ENCODE assay signal across 8 cellular contexts in the genomic region with DNA sequence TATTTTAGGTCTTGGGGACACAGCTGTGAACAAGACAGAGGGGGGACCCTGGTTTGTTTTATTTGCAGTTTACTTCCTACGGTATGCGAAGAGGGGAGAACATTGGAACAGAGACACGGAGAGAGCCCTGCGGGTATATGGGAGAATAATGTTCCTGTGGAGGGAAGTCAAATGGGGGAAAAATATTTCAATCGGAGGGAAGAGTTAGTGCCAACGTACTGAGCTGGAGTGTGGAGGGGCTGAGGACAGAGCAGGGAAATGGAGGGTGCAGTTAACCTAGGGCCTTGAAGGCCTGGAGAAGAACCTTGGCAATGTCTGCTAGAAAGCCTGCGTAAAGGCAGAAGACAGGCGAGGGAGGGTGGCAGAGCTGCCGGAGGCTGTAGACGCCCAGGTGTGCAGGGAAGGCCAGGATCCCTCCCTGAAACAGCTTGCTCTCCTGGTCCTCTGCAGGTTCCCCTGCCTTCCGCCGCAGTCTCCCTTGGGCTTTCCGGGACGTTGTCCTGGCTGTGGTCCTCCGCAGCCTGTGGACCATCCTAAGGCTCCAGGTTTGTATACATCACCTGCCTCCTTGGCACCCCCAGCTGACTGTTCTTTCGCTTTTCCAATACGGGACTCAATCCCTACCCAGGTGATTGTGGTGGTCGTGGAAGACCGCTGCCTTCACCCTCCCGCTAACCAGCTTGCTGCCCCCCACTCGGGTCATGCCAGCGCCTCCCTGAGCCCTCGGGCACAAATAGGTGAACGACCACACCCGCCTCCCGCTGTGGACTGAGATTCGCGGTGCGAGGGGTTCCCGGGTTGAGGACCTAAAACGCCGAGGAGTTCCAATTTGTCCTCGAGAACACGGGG. TPM values are rescaled to one million over a fixed set of nuclear protein-coding genes. Genes with fewer than 3 reads are reported as not detected.
A peak's percentile ranks its signal among the peaks of the same experiment; 100 is the strongest.
DNase-seq lines count a peak whose midpoint lies in the region; ATAC-seq and TF ChIP-seq lines count a peak whose summit lies in the region.

No MANE protein-coding gene starts in this region.

- peaks cover 56 to 69% of the 10 kb centered on the region in 2 donors for H3K36me3 Mint-ChIP-seq in activated naive CD4-positive, alpha-beta T cell treated with anti-CD3 and anti-CD28 coated beads, Interleukin-2, amount 50 U/mL, for 72 hours

- no peaks in the 10 kb centered on the region for H3K9me3 ChIP-seq in thyroid gland

- peaks cover 15 to 16% of the 10 kb centered on the region in 2 donors for H3K36me3 ChIP-seq in thyroid gland

- WGBS in thyroid gland, 2 donors: 29 to 30% methylated on average over 32 to 34 of the region's 34 CpGs

- in situ Hi-C loops in GM13976 (cut with MboI; ENCODE audit: low sequenced_read_pairs, unreplicated experiment): no loop called here

- H3K4me1 ChIP-seq in thyroid gland: peaks cover 45 to 62% of the 10 kb centered on the region in 2 donors

- ATAC-seq in HG02588 (IDR thresholded peaks at IDR 0.05; ENCODE audit: unreplicated experiment) (peak; percentile 1), GM21515 (IDR thresholded peaks at IDR 0.05; ENCODE audit: unreplicated experiment) (no peak)
- ATAC-seq in activated naive CD4-positive, alpha-beta T cell treated with anti-CD3 and anti-CD28 coated beads, Interleukin-2, amount 50 U/mL, for 72 hours: no peak

- H3K4me3 ChIP-seq in thyroid gland (replicated peaks in 1 of 3): peak overlapping the region in 2 of 3 donors; percentile 79 to 86

- H3K27ac Mint-ChIP-seq in activated naive CD4-positive, alpha-beta T cell treated with anti-CD3 and anti-CD28 coated beads, Interleukin-2, amount 50 U/mL, for 72 hours: peak overlapping the region; percentile 96 to 100

- peak; percentile 60 for DNase-seq in ELF-1 (ENCODE audit: low read depth, low spot score)
- DNase-seq in activated naive CD4-positive, alpha-beta T cell treated with anti-CD3 and anti-CD28 coated beads, Interleukin-2, amount 50 U/mL, for 72 hours (ENCODE audit: low spot score in 2 of 2): peak in 1 of 2 donors; percentile 13
- no peak for DNase-seq in thyroid gland
- DNase-seq in GM13976 (ENCODE audit: low spot score): no peak
- DNase-seq in NCI-H146 treated with DMSO at 0.1 percent for 48 hours (lab: John Stamatoyannopoulos, UW; ENCODE audit: unreplicated experiment): no peak

- no peaks in the 10 kb centered on the region for H3K9me3 Mint-ChIP-seq in activated naive CD4-positive, alpha-beta T cell treated with anti-CD3 and anti-CD28 coated beads, Interleukin-2, amount 50 U/mL, for 72 hours

- TF ChIP-seq CTCF in thyroid gland (IDR thresholded peaks at IDR 0.05): no peak
- no peak for TF ChIP-seq CTCF in GM13976 (IDR thresholded peaks at IDR 0.05; ENCODE audit: borderline replicate concordance, control extremely low read depth, extremely low read depth, insufficient read depth, missing control alignments)

- no peaks in the 10 kb centered on the region for H3K27me3 ChIP-seq in layer of hippocampus (ENCODE audit: control insufficient read depth, insufficient read depth, low read length)
- no peaks in the 10 kb centered on the region for H3K27me3 ChIP-seq in thyroid gland

- intact Hi-C loops in thyroid gland (cut with DNase I): no loop called here

- no peak for TF ChIP-seq POLR2A in thyroid gland (IDR thresholded peaks at IDR 0.05)

- H3K27ac ChIP-seq in layer of hippocampus (ENCODE audit: low read depth, low read length) (peak overlapping the region; percentile 93), thyroid gland (peak overlapping the region; percentile 93 to 98 (median 95))

RNA-seq across cellular contexts. Expression of a gene that starts 1.9 kb away (rescaled TPM):
- 1,000 to 10,000 TPM; 2,392 to 2,665 TPM for total RNA-seq in activated naive CD4-positive, alpha-beta T cell treated with anti-CD3 and anti-CD28 coated beads, Interleukin-2, amount 50 U/mL, for 72 hours
- total RNA-seq in thyroid gland: 1,000 to 10,000 TPM; 2,254 to 3,332 (median 2,569) TPM

RNA-seq across cellular contexts. Expression of a gene that starts 15.3 kb away (rescaled TPM):
- total RNA-seq in activated naive CD4-positive, alpha-beta T cell treated with anti-CD3 and anti-CD28 coated beads, Interleukin-2, amount 50 U/mL, for 72 hours: 10 to 100 TPM in 1 of 2 donors, 1 to 10 TPM in 1; 9.3 to 15.6 TPM
- total RNA-seq in thyroid gland: 10 to 100 TPM; 14.8 to 30.8 (median 23.8) TPM

RNA-seq across cellular contexts. Expression of a gene that starts 22.6 kb away (rescaled TPM):
- total RNA-seq in activated naive CD4-positive, alpha-beta T cell treated with anti-CD3 and anti-CD28 coated beads, Interleukin-2, amount 50 U/mL, for 72 hours: 10 to 100 TPM; 33.1 to 36.4 TPM
- 10 to 100 TPM; 18.8 to 31.1 (median 22.8) TPM for total RNA-seq in thyroid gland

RNA-seq across cellular contexts. Expression of a gene that starts 40.7 kb away (rescaled TPM):
- 1 to 10 TPM; 4.8 to 7.0 TPM for total RNA-seq in activated naive CD4-positive, alpha-beta T cell treated with anti-CD3 and anti-CD28 coated beads, Interleukin-2, amount 50 U/mL, for 72 hours
- total RNA-seq in thyroid gland: 10 to 100 TPM; 12.3 to 14.2 (median 13.0) TPM
